ENCODE assay signal across 1 cellular context in the genomic region with DNA sequence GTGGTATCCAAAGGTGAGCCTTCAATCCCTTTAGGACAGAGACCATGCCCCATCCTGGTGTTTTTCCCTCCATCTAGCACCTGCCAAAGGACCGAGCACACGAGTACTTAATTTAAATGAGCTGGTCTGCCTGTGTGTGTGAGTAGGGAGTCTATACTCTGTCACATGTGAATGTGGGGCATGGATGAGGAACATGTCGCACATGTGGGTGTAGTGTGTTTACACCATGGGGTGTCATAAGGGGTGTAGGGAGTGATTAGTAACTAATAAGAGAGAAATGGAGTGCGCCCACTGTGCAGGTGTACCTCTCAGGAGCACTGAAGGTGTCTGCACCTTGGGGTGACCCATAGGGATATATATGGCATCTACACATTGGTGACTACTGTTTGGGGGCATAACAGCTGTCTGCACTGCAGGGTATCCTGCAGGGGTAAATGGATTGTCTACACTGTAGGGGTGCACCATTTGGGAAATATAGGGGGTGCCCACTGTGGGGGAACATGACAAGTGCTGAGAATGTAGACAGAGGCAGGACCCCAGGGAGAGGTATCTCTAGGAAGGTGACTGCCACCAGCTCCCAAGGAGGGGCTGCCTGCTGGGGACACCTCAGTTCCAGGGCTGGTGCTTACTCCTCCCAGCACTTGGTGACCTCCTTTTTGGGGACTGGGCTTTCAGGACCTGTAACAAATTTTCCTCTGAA.
TF ChIP-seq lines count a peak whose summit lies in the region.

No MANE protein-coding gene starts in this region.

TF ChIP-seq in HepG2, 621 proteins besides CTCF, POLR2A, EP300 and RAD21:
- TF ChIP-seq MTA1 (CRISPR knock-in tag; IDR thresholded peaks at IDR 0.05; ENCODE audit: borderline replicate concordance): no peak
- 0 out of 2 replicates have a peak, but pooled peaks have one; percentile 26 for TF ChIP-seq ZNF207 (IDR thresholded peaks at IDR 0.05; ENCODE audit: borderline replicate concordance)
- TF ChIP-seq, protein P1, sequence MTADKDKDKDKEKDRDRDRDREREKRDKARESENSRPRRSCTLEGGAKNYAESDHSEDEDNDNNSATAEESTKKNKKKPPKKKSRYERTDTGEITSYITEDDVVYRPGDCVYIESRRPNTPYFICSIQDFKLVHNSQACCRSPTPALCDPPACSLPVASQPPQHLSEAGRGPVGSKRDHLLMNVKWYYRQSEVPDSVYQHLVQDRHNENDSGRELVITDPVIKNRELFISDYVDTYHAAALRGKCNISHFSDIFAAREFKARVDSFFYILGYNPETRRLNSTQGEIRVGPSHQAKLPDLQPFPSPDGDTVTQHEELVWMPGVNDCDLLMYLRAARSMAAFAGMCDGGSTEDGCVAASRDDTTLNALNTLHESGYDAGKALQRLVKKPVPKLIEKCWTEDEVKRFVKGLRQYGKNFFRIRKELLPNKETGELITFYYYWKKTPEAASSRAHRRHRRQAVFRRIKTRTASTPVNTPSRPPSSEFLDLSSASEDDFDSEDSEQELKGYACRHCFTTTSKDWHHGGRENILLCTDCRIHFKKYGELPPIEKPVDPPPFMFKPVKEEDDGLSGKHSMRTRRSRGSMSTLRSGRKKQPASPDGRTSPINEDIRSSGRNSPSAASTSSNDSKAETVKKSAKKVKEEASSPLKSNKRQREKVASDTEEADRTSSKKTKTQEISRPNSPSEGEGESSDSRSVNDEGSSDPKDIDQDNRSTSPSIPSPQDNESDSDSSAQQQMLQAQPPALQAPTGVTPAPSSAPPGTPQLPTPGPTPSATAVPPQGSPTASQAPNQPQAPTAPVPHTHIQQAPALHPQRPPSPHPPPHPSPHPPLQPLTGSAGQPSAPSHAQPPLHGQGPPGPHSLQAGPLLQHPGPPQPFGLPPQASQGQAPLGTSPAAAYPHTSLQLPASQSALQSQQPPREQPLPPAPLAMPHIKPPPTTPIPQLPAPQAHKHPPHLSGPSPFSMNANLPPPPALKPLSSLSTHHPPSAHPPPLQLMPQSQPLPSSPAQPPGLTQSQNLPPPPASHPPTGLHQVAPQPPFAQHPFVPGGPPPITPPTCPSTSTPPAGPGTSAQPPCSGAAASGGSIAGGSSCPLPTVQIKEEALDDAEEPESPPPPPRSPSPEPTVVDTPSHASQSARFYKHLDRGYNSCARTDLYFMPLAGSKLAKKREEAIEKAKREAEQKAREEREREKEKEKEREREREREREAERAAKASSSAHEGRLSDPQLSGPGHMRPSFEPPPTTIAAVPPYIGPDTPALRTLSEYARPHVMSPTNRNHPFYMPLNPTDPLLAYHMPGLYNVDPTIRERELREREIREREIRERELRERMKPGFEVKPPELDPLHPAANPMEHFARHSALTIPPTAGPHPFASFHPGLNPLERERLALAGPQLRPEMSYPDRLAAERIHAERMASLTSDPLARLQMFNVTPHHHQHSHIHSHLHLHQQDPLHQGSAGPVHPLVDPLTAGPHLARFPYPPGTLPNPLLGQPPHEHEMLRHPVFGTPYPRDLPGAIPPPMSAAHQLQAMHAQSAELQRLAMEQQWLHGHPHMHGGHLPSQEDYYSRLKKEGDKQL (CRISPR knock-in tag; IDR thresholded peaks at IDR 0.05; ENCODE audit: low read depth): no peak
- no peak for TF ChIP-seq ZNF44 (CRISPR knock-in tag; IDR thresholded peaks at IDR 0.05)
- TF ChIP-seq, protein P2, sequence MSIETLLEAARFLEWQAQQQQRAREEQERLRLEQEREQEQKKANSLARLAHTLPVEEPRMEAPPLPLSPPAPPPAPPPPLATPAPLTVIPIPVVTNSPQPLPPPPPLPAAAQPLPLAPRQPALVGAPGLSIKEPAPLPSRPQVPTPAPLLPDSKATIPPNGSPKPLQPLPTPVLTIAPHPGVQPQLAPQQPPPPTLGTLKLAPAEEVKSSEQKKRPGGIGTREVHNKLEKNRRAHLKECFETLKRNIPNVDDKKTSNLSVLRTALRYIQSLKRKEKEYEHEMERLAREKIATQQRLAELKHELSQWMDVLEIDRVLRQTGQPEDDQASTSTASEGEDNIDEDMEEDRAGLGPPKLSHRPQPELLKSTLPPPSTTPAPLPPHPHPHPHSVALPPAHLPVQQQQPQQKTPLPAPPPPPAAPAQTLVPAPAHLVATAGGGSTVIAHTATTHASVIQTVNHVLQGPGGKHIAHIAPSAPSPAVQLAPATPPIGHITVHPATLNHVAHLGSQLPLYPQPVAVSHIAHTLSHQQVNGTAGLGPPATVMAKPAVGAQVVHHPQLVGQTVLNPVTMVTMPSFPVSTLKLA (IDR thresholded peaks at IDR 0.05): peak; percentile 55; the same call in 1 of the 2 replicates
- no peak for TF ChIP-seq ZNF672 (CRISPR knock-in tag; IDR thresholded peaks at IDR 0.05)
- no peak for TF ChIP-seq AGO1 (IDR thresholded peaks at IDR 0.05; ENCODE audit: low read depth, low read length, poor library complexity, severe bottlenecking)
- no peak for TF ChIP-seq MXI1 (IDR thresholded peaks at IDR 0.05; ENCODE audit: borderline replicate concordance, low read depth, low read length)
- TF ChIP-seq ZSCAN21 (CRISPR knock-in tag; IDR thresholded peaks at IDR 0.05; ENCODE audit: borderline replicate concordance): 0 out of 2 replicates have a peak, but pooled peaks have one; percentile 40
- TF ChIP-seq, protein P3, sequence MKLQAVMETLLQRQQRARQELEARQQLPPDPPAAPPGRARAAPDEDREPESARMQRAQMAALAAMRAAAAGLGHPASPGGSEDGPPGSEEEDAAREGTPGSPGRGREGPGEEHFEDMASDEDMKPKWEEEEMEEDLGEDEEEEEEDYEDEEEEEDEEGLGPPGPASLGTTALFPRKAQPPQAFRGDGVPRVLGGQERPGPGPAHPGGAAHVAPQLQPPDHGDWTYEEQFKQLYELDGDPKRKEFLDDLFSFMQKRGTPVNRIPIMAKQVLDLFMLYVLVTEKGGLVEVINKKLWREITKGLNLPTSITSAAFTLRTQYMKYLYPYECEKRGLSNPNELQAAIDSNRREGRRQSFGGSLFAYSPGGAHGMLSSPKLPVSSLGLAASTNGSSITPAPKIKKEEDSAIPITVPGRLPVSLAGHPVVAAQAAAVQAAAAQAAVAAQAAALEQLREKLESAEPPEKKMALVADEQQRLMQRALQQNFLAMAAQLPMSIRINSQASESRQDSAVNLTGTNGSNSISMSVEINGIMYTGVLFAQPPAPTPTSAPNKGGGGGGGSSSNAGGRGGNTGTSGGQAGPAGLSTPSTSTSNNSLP (IDR thresholded peaks at IDR 0.05; ENCODE audit: low read depth, low read length): no peak
TF ChIP-seq in HepG2: peak in this region for 3.
